8 cellular contexts compared by ENCODE assay signal in the genomic region with DNA sequence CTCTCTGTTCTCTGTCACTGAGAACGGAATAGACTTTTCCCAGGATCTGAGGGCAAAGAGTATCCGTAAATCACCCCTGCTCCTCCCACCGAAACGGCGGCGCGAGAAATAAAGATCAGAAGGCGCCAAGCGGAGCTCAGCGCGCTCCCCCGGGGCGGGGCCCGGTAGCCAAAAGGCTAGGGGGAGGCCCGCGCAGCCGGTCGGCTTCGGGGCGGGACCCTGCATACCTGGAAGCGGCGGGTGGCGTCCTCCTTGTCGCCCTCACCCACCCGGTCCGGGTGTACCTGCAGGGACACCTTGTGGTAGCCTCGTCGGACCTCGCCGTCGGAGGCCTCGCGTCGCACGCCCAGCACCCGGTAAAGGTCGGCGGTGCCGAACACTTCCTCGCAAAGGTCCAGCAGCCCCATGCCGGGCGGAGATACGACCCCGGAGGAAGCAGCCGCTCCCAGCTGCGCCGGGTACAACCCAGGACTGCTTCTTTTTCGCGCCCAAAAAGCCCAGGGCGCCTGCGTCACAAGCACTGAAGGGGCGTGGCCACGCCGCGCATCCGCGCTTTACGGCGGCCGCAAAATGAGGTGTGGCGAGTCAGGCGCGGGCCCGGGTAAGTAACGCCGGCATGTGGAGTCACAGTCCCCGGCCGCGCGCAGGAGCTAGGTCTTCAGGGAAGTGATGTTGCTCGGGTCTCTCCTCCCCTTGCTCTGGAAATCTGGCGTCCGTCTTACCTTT. TPM values are rescaled to one million over a fixed set of nuclear protein-coding genes. Genes with fewer than 3 reads are reported as not detected.
A peak's percentile ranks its signal among the peaks of the same experiment; 100 is the strongest.
DNase-seq lines count a peak whose midpoint lies in the region; ATAC-seq, FAIRE-seq and TF ChIP-seq lines count a peak whose summit lies in the region.

A gene with protein sequence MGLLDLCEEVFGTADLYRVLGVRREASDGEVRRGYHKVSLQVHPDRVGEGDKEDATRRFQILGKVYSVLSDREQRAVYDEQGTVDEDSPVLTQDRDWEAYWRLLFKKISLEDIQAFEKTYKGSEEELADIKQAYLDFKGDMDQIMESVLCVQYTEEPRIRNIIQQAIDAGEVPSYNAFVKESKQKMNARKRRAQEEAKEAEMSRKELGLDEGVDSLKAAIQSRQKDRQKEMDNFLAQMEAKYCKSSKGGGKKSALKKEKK (minus strand): TSS at position 473 of the 726 bp plus-strand sequence. CDS start 66 bp downstream, at position 407.

- peaks cover 83% of the 10 kb centered on the region for H3K36me3 Mint-ChIP-seq in T-helper 2 cell treated with Interferon-gamma antibody and Interleukin-4, amounts not matched to agents 5 μg/mL and 100 μg/mL, for 36 hours (ENCODE audit: low read depth)
- H3K36me3 Mint-ChIP-seq in astrocyte (ENCODE audit: low read depth, unreplicated experiment), result peaks cover 12% of the 10 kb centered on the region

- H4K20me1 ChIP-seq in astrocyte (ENCODE audit: insufficient read depth, low read length) (peaks cover 13% of the 10 kb centered on the region), hepatocyte (ENCODE audit: insufficient read depth, poor library complexity, severe bottlenecking) (no peaks in the 10 kb centered on the region)

- no peaks in the 10 kb centered on the region for H3K9me3 Mint-ChIP-seq in T-helper 2 cell treated with Interferon-gamma antibody and Interleukin-4, amounts not matched to agents 5 μg/mL and 100 μg/mL, for 36 hours
- no peaks in the 10 kb centered on the region for H3K9me3 Mint-ChIP-seq in astrocyte (ENCODE audit: unreplicated experiment)

- H2AFZ ChIP-seq in astrocyte (ENCODE audit: low read depth, low read length), result peak within 1 kb of the TSS; percentile 79
- H2AFZ ChIP-seq in hepatocyte, result peak within 1 kb of the TSS; percentile 65

- H3K79me2 ChIP-seq in astrocyte (ENCODE audit: insufficient read depth, low read length), result peaks cover 85% of the 10 kb centered on the region
- H3K79me2 ChIP-seq in hepatocyte, result peaks cover 73% of the 10 kb centered on the region

- peak within 1 kb of the TSS; percentile 96 for H3K27ac Mint-ChIP-seq in T-helper 2 cell treated with Interferon-gamma antibody and Interleukin-4, amounts not matched to agents 5 μg/mL and 100 μg/mL, for 36 hours
- peak within 1 kb of the TSS; percentile 75 for H3K27ac Mint-ChIP-seq in astrocyte (ENCODE audit: unreplicated experiment)

- H3K27ac ChIP-seq in astrocyte (ENCODE audit: low read depth, low read length), result peak within 1 kb of the TSS; percentile 81
- H3K27ac ChIP-seq in hepatocyte, result peak within 1 kb of the TSS; percentile 90

- under 1% methylated on average over 71 of the region's 73 CpGs for WGBS in hepatocyte (ENCODE audit: low lambda C conversion rate, missing lambda C conversion rate)

- H3K4me1 Mint-ChIP-seq in T-helper 2 cell treated with Interferon-gamma antibody and Interleukin-4, amounts not matched to agents 5 μg/mL and 100 μg/mL, for 36 hours (ENCODE audit: low read depth), result peaks cover 52% of the 10 kb centered on the region
- peaks cover 17% of the 10 kb centered on the region for H3K4me1 Mint-ChIP-seq in astrocyte (ENCODE audit: low read depth, unreplicated experiment)

- DNase-seq in NCI-H187 treated with DMSO at 0.1 percent for 48 hours (lab: John Stamatoyannopoulos, UW), result peak; percentile 13
- DNase-seq in T-helper 2 cell treated with Interferon-gamma antibody and Interleukin-4, amounts not matched to agents 5 μg/mL and 100 μg/mL, for 36 hours (ENCODE audit: low spot score), result peak; percentile 97
- peak; percentile 80 for DNase-seq in astrocyte (ENCODE audit: low read depth)
- DNase-seq in hepatocyte (ENCODE audit: low spot score), result peak; percentile 96
- peak; percentile 98 for DNase-seq in retina
- DNase-seq in cortex of kidney (lab: John Stamatoyannopoulos, UW), result no peak

- H3K9ac ChIP-seq in astrocyte (ENCODE audit: low read length), result peak within 1 kb of the TSS; percentile 86

- peak within 1 kb of the TSS; percentile 89 for H3K4me3 ChIP-seq in astrocyte (ENCODE audit: insufficient read depth, low read depth, low read length)
- peak within 1 kb of the TSS; percentile 34 for H3K4me3 ChIP-seq in hepatocyte

- peaks cover 26% of the 10 kb centered on the region for H3K4me1 ChIP-seq in astrocyte (ENCODE audit: insufficient read depth, low read length)
- peaks cover 26% of the 10 kb centered on the region for H3K4me1 ChIP-seq in hepatocyte (ENCODE audit: insufficient read depth)

- no peak for FAIRE-seq in astrocyte (lab: Jason Lieb, UNC)

- TF ChIP-seq CTCF in astrocyte (IDR thresholded peaks at IDR 0.05; ENCODE audit: insufficient read depth, low read depth, low read length), result no peak
- TF ChIP-seq CTCF in hepatocyte (IDR thresholded peaks at IDR 0.05; ENCODE audit: poor library complexity), result peak; percentile 25

- H3K4me2 ChIP-seq in astrocyte (ENCODE audit: low read length), result peak within 1 kb of the TSS; percentile 91
- peak within 1 kb of the TSS; percentile 83 for H3K4me2 ChIP-seq in hepatocyte

- H3K9me2 ChIP-seq in hepatocyte (replicated peaks; ENCODE audit: insufficient read depth), result no peaks in the 10 kb centered on the region

- no peaks in the 10 kb centered on the region for H3K9me3 ChIP-seq in astrocyte (ENCODE audit: insufficient read depth, low read depth, low read length)
- no peaks in the 10 kb centered on the region for H3K9me3 ChIP-seq in hepatocyte (ENCODE audit: low read depth)

- ATAC-seq in GM18502 (IDR thresholded peaks at IDR 0.05; ENCODE audit: poor library complexity, unreplicated experiment) (peak; percentile 88), HG02970 (IDR thresholded peaks at IDR 0.05; ENCODE audit: low FRiP score, unreplicated experiment) (peak; percentile 75)

- H3K27me3 ChIP-seq in astrocyte (ENCODE audit: insufficient read depth, low read length) (no peaks in the 10 kb centered on the region), hepatocyte (no peaks in the 10 kb centered on the region)

- H3K27me3 Mint-ChIP-seq in T-helper 2 cell treated with Interferon-gamma antibody and Interleukin-4, amounts not matched to agents 5 μg/mL and 100 μg/mL, for 36 hours (ENCODE audit: low read depth), result no peaks in the 10 kb centered on the region
- no peaks in the 10 kb centered on the region for H3K27me3 Mint-ChIP-seq in astrocyte (ENCODE audit: low read depth, unreplicated experiment)

- peak within 1 kb of the TSS; percentile 98 for H3K4me3 Mint-ChIP-seq in T-helper 2 cell treated with Interferon-gamma antibody and Interleukin-4, amounts not matched to agents 5 μg/mL and 100 μg/mL, for 36 hours
- peak within 1 kb of the TSS; percentile 94 for H3K4me3 Mint-ChIP-seq in astrocyte (ENCODE audit: unreplicated experiment)

- H3K36me3 ChIP-seq in astrocyte (ENCODE audit: insufficient read depth, low read length) (peaks cover 41% of the 10 kb centered on the region), hepatocyte (replicated peaks; ENCODE audit: insufficient read depth, low read depth) (no peaks in the 10 kb centered on the region)

RNA-seq across cellular contexts. Expression of the gene that starts here (rescaled TPM):
- 18.9 and 23.3 TPM in 2 replicates for total RNA-seq in astrocyte
- total RNA-seq in hepatocyte, result 24.5 and 27.2 TPM in 2 replicates
- polyA plus RNA-seq in hepatocyte, result 16.3 and 17.8 TPM in 2 replicates
